ENCODE assay signal across 11 cellular contexts in the genomic region with DNA sequence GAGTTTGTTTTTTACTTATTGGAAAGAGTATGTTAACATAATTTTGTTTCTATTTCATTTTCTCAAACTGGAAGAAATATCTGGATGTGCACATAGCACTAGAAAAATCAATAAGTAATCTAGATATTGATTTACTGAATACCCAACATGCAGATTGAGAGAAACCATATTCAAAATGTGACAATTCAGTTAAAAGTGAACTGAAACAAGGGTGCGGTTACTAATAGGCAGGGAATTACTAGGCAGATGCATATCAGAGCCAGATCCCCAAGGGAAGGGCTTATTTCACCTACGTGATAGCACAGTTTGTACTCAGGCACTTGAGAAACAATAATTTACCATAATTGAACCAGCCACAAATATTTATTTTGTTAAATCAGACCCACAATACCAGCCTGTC.
DNase-seq lines count a peak whose midpoint lies in the region; ATAC-seq lines count a peak whose summit lies in the region.
"Had no signal": no experiment of that assay in that cellular context is flagged by ENCODE, and none has a peak within 500 bp of the region (broad histone marks: within the 10 kb centered on the region; RNA-seq: fewer than 3 reads in every experiment).

No MANE protein-coding gene starts in this region.

- ATAC-seq in GM19351 (IDR thresholded peaks at IDR 0.05; ENCODE audit: unreplicated experiment) = peak; percentile 76
- ATAC-seq in HG02870 (IDR thresholded peaks at IDR 0.05; ENCODE audit: unreplicated experiment) = peak; percentile 65
- ATAC-seq: pancreas had no signal

- peak; percentile 30 for DNase-seq in DMS153 treated with DMSO at 0.1 percent for 48 hours (lab: John Stamatoyannopoulos, UW; ENCODE audit: unreplicated experiment)
- peak; percentile 38 for DNase-seq in NCI-H1092 (lab: John Stamatoyannopoulos, UW)
- no peak for DNase-seq in nucleus accumbens (lab: John Stamatoyannopoulos, UW)
- DNase-seq in DMS 273 (lab: John Stamatoyannopoulos, UW; ENCODE audit: unreplicated experiment) = no peak
- no peak for DNase-seq in stimulated activated CD8-positive, alpha-beta memory T cell treated with anti-CD3 and anti-CD28 coated beads, Interleukin-4, amount 100 ng/mL, for 48 hours
- no peak for DNase-seq in epidermal melanocyte (ENCODE audit: insufficient read length, low spot score)
- DNase-seq: activated CD4-positive, CD25-positive, alpha-beta regulatory T cell; KBM-7; pancreas had no signal

Comparison
In these comparisons a context has a peak if more than half of its experiments do, and no peak if none do; other contexts are left out.
1. DNase-seq: peak in DMS153 treated with DMSO at 0.1 percent for 48 hours (single experiment) and NCI-H1092 (single experiment); none in nucleus accumbens (0 of 56), DMS 273 (single experiment), stimulated activated CD8-positive, alpha-beta memory T cell treated with anti-CD3 and anti-CD28 coated beads, Interleukin-4, amount 100 ng/mL, for 48 hours (single experiment) and epidermal melanocyte (single experiment).